In the genomic region with DNA sequence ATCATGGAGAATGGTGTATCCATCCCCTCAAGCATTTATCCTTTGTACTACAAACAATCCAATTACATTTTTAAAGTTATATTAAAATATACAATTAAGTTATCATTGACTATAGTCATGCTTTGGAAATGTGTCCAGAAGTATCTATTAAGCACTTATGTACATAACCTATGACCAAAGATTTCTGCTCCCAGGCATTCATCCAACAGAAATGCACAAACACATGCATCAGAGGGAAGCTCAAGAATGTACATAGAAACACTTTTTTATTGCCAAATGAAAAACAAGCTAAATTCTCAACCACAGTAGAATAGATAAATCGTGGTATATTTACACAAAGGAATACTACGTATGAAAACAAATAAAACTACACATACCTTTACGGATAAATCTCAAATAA, we compare ENCODE assay signal across 2 cellular contexts.
TF ChIP-seq lines count a peak whose summit lies in the region.

No MANE protein-coding gene starts in this region.

TF ChIP-seq in A549, 52 proteins besides CTCF, POLR2A, EP300 and RAD21:
- no peak for TF ChIP-seq HMGXB4 (CRISPR knock-in tag; IDR thresholded peaks at IDR 0.05; ENCODE audit: borderline replicate concordance)
- no peak for TF ChIP-seq RCOR1 (IDR thresholded peaks at IDR 0.05; ENCODE audit: low read depth, low read length)
- TF ChIP-seq GATA3 (IDR thresholded peaks at IDR 0.05; ENCODE audit: borderline replicate concordance) = no peak
- TF ChIP-seq CHD4 (IDR thresholded peaks at IDR 0.05; ENCODE audit: borderline replicate concordance) = no peak
- TF ChIP-seq KDM1A (IDR thresholded peaks at IDR 0.05; ENCODE audit: low read depth) = no peak
- TF ChIP-seq PHF8 (IDR thresholded peaks at IDR 0.05; ENCODE audit: borderline replicate concordance, low read depth) = no peak
- no peak for TF ChIP-seq PBX3 (IDR thresholded peaks at IDR 0.05)
- no peak for TF ChIP-seq HEYL (CRISPR knock-in tag; IDR thresholded peaks at IDR 0.05)
- no peak for TF ChIP-seq RARB (CRISPR knock-in tag; IDR thresholded peaks at IDR 0.05)
- no peak for TF ChIP-seq ELK1 (IDR thresholded peaks at IDR 0.05; ENCODE audit: low read depth, low read length)
- TF ChIP-seq EHMT2 (IDR thresholded peaks at IDR 0.05; ENCODE audit: low read depth) = no peak
- TF ChIP-seq, protein P1, sequence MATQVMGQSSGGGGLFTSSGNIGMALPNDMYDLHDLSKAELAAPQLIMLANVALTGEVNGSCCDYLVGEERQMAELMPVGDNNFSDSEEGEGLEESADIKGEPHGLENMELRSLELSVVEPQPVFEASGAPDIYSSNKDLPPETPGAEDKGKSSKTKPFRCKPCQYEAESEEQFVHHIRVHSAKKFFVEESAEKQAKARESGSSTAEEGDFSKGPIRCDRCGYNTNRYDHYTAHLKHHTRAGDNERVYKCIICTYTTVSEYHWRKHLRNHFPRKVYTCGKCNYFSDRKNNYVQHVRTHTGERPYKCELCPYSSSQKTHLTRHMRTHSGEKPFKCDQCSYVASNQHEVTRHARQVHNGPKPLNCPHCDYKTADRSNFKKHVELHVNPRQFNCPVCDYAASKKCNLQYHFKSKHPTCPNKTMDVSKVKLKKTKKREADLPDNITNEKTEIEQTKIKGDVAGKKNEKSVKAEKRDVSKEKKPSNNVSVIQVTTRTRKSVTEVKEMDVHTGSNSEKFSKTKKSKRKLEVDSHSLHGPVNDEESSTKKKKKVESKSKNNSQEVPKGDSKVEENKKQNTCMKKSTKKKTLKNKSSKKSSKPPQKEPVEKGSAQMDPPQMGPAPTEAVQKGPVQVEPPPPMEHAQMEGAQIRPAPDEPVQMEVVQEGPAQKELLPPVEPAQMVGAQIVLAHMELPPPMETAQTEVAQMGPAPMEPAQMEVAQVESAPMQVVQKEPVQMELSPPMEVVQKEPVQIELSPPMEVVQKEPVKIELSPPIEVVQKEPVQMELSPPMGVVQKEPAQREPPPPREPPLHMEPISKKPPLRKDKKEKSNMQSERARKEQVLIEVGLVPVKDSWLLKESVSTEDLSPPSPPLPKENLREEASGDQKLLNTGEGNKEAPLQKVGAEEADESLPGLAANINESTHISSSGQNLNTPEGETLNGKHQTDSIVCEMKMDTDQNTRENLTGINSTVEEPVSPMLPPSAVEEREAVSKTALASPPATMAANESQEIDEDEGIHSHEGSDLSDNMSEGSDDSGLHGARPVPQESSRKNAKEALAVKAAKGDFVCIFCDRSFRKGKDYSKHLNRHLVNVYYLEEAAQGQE (IDR thresholded peaks at IDR 0.05) = no peak
- no peak for TF ChIP-seq ZFP36 (IDR thresholded peaks at IDR 0.05; ENCODE audit: borderline replicate concordance, partially characterized antibody)
- no peak for TF ChIP-seq BHLHE40 (IDR thresholded peaks at IDR 0.05; ENCODE audit: low read depth, low read length)
- TF ChIP-seq HOXA7 (CRISPR knock-in tag; IDR thresholded peaks at IDR 0.05) = no peak
TF ChIP-seq in A549: peak in this region for 0.

TF ChIP-seq in IMR-90, 13 proteins besides CTCF, POLR2A, EP300 and RAD21:
- TF ChIP-seq BHLHE40 (IDR thresholded peaks at IDR 0.05; ENCODE audit: low read depth, low read length) = 0 out of 2 replicates have a peak, but pooled peaks have one; percentile 11
- no peak for TF ChIP-seq USF2 (IDR thresholded peaks at IDR 0.05; ENCODE audit: low read depth, low read length)
